37 cellular contexts compared by ENCODE assay signal in genomic region chrX:74162199-74162598, GRCh38.
"Had no signal": no experiment of that assay in that cellular context is flagged by ENCODE, and none has a peak within 500 bp of the region (broad histone marks: within the 10 kb centered on the region; RNA-seq: fewer than 3 reads in every experiment).

No MANE protein-coding gene starts in this region.

- H3K27me3 ChIP-seq: adrenal gland, ascending aorta, body of pancreas, brain microvascular endothelial cell, cardiac muscle cell had no signal

- ATAC-seq: activated naive CD8-positive, alpha-beta T cell treated with anti-CD3 and anti-CD28 coated beads, Interleukin-2, amount 50 U/mL, for 24 hours; activated T-cell treated with anti-CD3 and anti-CD28 coated beads, Interleukin-2, amount 50 U/mL, for 4 hours; activated T-cell treated with anti-CD3 and anti-CD28 coated beads, Interleukin-2, amount 50 U/mL, for 72 hours; activated T-helper 17 cell treated with anti-CD3 and anti-CD28 coated beads, Interleukin-2, amount 50 U/mL, for 72 hours; body of pancreas had no signal

- H3K36me3 ChIP-seq: adrenal gland, brain microvascular endothelial cell, breast epithelium, cardiac muscle cell had no signal

- DNase-seq: activated effector memory CD4-positive, alpha-beta T cell treated with anti-CD3 and anti-CD28 coated beads, Interleukin-2, amount 50 U/mL, for 16 hours; activated effector memory CD4-positive, alpha-beta T cell treated with Interleukin-2 at 50 U/mL for 16 hours; activated gamma-delta T cell; activated gamma-delta T cell treated with Interleukin-2 at 50 U/mL for 16 hours; activated naive CD4-positive, alpha-beta T cell; activated naive CD4-positive, alpha-beta T cell treated with anti-CD3 and anti-CD28 coated beads for 36 hours; activated naive CD4-positive, alpha-beta T cell treated with anti-CD3 and anti-CD28 coated beads, Interleukin-2, amount 10 ng/mL, durations not matched to agents 7 days and 5 days; activated naive CD4-positive, alpha-beta T cell treated with anti-CD3 and anti-CD28 coated beads, Interleukin-2, amount 50 U/mL, for 16 hours; activated naive CD4-positive, alpha-beta T cell treated with Interleukin-2 at 50 U/mL for 16 hours; activated naive CD8-positive, alpha-beta T cell treated with anti-CD3 and anti-CD28 coated beads for 36 hours; activated naive CD8-positive, alpha-beta T cell treated with anti-CD3 and anti-CD28 coated beads, Interleukin-2, amount 10 ng/mL, durations not matched to agents 7 days and 5 days; activated naive CD8-positive, alpha-beta T cell treated with anti-CD3 and anti-CD28 coated beads, Interleukin-2, amount 50 U/mL, for 24 hours; activated T-cell treated with anti-CD3 and anti-CD28 coated beads, Interleukin-2, amount 50 U/mL, for 1 hour; activated T-cell treated with anti-CD3 and anti-CD28 coated beads, Interleukin-2, amount 50 U/mL, for 24 hours; activated T-cell treated with anti-CD3 and anti-CD28 coated beads, Interleukin-2, amount 50 U/mL, for 4 hours; activated T-cell treated with anti-CD3 and anti-CD28 coated beads, Interleukin-2, amount 50 U/mL, for 48 hours; activated T-cell treated with anti-CD3 and anti-CD28 coated beads, Interleukin-2, amount 50 U/mL, for 72 hours; adrenal gland; amniotic stem cell; amygdala; anterior cingulate cortex; aorta; body of pancreas; brain microvascular endothelial cell; caudate nucleus; central memory CD4-positive, alpha-beta T cell; cerebellar nuclear complex had no signal

- H3K36me3 Mint-ChIP-seq: activated naive CD4-positive, alpha-beta T cell treated with anti-CD3 and anti-CD28 coated beads, Interleukin-2, amount 10 ng/mL, durations not matched to agents 7 days and 5 days; activated naive CD8-positive, alpha-beta T cell treated with anti-CD3 and anti-CD28 coated beads, Interleukin-2, amount 10 ng/mL, durations not matched to agents 7 days and 5 days had no signal

- H3K27ac Mint-ChIP-seq: activated naive CD4-positive, alpha-beta T cell treated with anti-CD3 and anti-CD28 coated beads for 36 hours; activated naive CD4-positive, alpha-beta T cell treated with anti-CD3 and anti-CD28 coated beads, Interleukin-2, amount 10 ng/mL, durations not matched to agents 7 days and 5 days; activated naive CD4-positive, alpha-beta T cell treated with anti-CD3 and anti-CD28 coated beads, Interleukin-2, amount 50 U/mL, for 24 hours; activated naive CD8-positive, alpha-beta T cell; activated naive CD8-positive, alpha-beta T cell treated with anti-CD3 and anti-CD28 coated beads for 36 hours; activated naive CD8-positive, alpha-beta T cell treated with anti-CD3 and anti-CD28 coated beads, Interleukin-2, amount 10 ng/mL, durations not matched to agents 7 days and 5 days; activated naive CD8-positive, alpha-beta T cell treated with anti-CD3 and anti-CD28 coated beads, Interleukin-2, amount 50 U/mL, for 24 hours; activated T-cell treated with anti-CD3 and anti-CD28 coated beads, Interleukin-2, amount 50 U/mL, for 24 hours; activated T-cell treated with anti-CD3 and anti-CD28 coated beads, Interleukin-2, amount 50 U/mL, for 72 hours; activated T-helper 1 cell treated with anti-CD3 and anti-CD28 coated beads, Interleukin-12 subunit alpha, Interleukin-12 subunit beta, Interleukin-2, Interleukin-4 antibody, amounts not matched to agents 30 ng/mL and 10 ng/mL and 1 ng/mL, durations not matched to agents 14 hours and 24 hours and 36 hours; activated T-helper 17 cell treated with anti-CD3 and anti-CD28 coated beads, Interleukin-2, amount 50 U/mL, for 72 hours; activated T-helper 2 cell treated with anti-CD3 and anti-CD28 coated beads, Interferon-gamma antibody, Interleukin-2, Interleukin-4, amounts not matched to agents 10 μg/mL and 5 μg/mL and 100 μg/mL, durations not matched to agents 14 hours and 24 hours and 36 hours; brain had no signal

- H3K4me1 ChIP-seq: adrenal gland, ascending aorta, body of pancreas, breast epithelium had no signal

- H3K27ac ChIP-seq: adrenal gland, ascending aorta, body of pancreas, brain microvascular endothelial cell, breast epithelium, cardiac muscle cell had no signal

- H3K9me3 ChIP-seq: adrenal gland, body of pancreas had no signal

- H3K9me3 Mint-ChIP-seq: activated naive CD4-positive, alpha-beta T cell treated with anti-CD3 and anti-CD28 coated beads, Interleukin-2, amount 10 ng/mL, durations not matched to agents 7 days and 5 days; activated naive CD4-positive, alpha-beta T cell treated with anti-CD3 and anti-CD28 coated beads, Interleukin-2, amount 50 U/mL, for 24 hours; activated naive CD8-positive, alpha-beta T cell treated with anti-CD3 and anti-CD28 coated beads, Interleukin-2, amount 10 ng/mL, durations not matched to agents 7 days and 5 days; activated T-cell treated with anti-CD3 and anti-CD28 coated beads, Interleukin-2, amount 50 U/mL, for 24 hours; activated T-cell treated with anti-CD3 and anti-CD28 coated beads, Interleukin-2, amount 50 U/mL, for 4 hours; activated T-cell treated with anti-CD3 and anti-CD28 coated beads, Interleukin-2, amount 50 U/mL, for 72 hours; activated T-helper 17 cell treated with anti-CD3 and anti-CD28 coated beads, Interleukin-2, amount 50 U/mL, for 72 hours; activated T-helper 2 cell treated with anti-CD3 and anti-CD28 coated beads, Interferon-gamma antibody, Interleukin-2, Interleukin-4, amounts not matched to agents 10 μg/mL and 5 μg/mL and 100 μg/mL, durations not matched to agents 14 hours and 24 hours and 36 hours; central memory CD8-positive, alpha-beta T cell had no signal

- H3K4me3 ChIP-seq: adrenal gland, ascending aorta, body of pancreas, breast epithelium, cardiac muscle cell had no signal
